8 cellular contexts compared by ENCODE assay signal in the genomic region with DNA sequence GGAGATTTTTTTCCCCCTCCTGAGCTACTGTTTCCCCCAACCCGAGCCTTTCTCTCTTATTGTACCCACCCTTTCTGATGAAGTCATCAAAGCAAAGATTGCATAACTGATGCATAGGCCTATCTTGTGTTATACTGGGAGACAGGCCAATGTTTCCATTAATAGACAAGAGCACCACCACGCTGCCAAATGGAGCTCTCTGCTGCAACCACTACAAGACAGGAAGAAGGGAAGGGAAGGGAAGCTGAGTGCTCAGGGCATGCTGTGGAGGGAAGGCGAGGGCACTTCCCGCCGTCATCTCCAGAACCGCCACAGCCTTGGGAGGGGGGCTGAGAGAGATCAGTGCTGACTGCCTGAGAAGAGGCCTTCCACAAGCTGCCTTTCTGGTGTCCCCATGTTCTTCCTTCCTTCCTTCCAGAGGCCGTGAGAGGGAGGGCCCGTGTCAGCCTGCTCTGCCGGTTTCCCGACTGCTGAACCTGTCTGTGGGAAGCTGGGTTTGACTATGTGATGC.
DNase-seq lines count a peak whose midpoint lies in the region; ATAC-seq and TF ChIP-seq lines count a peak whose summit lies in the region.

No MANE protein-coding gene starts in this region.

- no peaks in the 10 kb centered on the region for H3K36me3 ChIP-seq in adrenal gland (replicated peaks in 1 of 2)

- ATAC-seq in left ventricle myocardium superior = peak; percentile 94
- ATAC-seq in GM21723 (IDR thresholded peaks at IDR 0.05; ENCODE audit: unreplicated experiment) = no peak

- no peaks in the 10 kb centered on the region for H3K27me3 ChIP-seq in adrenal gland

- H3K9me3 ChIP-seq in adrenal gland (replicated peaks in 1 of 3) = no peaks in the 10 kb centered on the region

- H3K27ac ChIP-seq in adrenal gland = peak overlapping the region; percentile 50 to 94 (median 85)

- H3K4me3 ChIP-seq in adrenal gland = no peak overlapping the region
- H3K4me3 ChIP-seq in skeletal muscle cell (ENCODE audit: low read depth, low read length) = no peak overlapping the region

- peak; percentile 72 for DNase-seq in AG20443 (ENCODE audit: low spot score)
- peak; percentile 94 for DNase-seq in NCI-H1092 (lab: John Stamatoyannopoulos, UW)
- peak; percentile 73 to 93 (median 84) for DNase-seq in adrenal gland
- DNase-seq in left ventricle myocardium superior = peak; percentile 77
- DNase-seq in skeletal muscle cell (ENCODE audit: low read depth) = peak; percentile 89
- DNase-seq in activated CD8-positive, alpha-beta memory T cell treated with anti-CD3 and anti-CD28 coated beads, Interleukin-2, amount 50 U/mL, for 48 hours = no peak
- DNase-seq in activated naive CD4-positive, alpha-beta T cell (lab: John Stamatoyannopoulos, UW) = no peak

- TF ChIP-seq POLR2A in adrenal gland (IDR thresholded peaks at IDR 0.05) = no peak

- peak in 5 of 6 experiments; percentile 22 to 49 (median 41) for TF ChIP-seq CTCF in adrenal gland (IDR thresholded peaks at IDR 0.05)

- peaks cover 21 to 54% of the 10 kb centered on the region in 2 donors for H3K4me1 ChIP-seq in adrenal gland (replicated peaks in 1 of 2)

- intact Hi-C loops in adrenal gland (cut with DNase I) = loop anchor here in 1 of 2 donors (10.0 kb wide), 1 partner anchor 314 kb away; no protein-coding TSS in a partner anchor
- intact Hi-C loops in left ventricle myocardium superior (cut with micrococcal nuclease) = loop anchor here (10.0 kb wide), 1 partner anchor 84 kb away; no protein-coding TSS in a partner anchor

- 12 to 22% (median 16%) methylated on average over 7 to 10 of the region's 10 CpGs for WGBS in adrenal gland, 4 donors

Comparison
In these comparisons a context has a peak if more than half of its experiments do, and no peak if none do; other contexts are left out.
1. DNase-seq: peak in AG20443 (single experiment), NCI-H1092 (single experiment), adrenal gland (7 of 7), left ventricle myocardium superior (single experiment) and skeletal muscle cell (single experiment); none in activated CD8-positive, alpha-beta memory T cell treated with anti-CD3 and anti-CD28 coated beads, Interleukin-2, amount 50 U/mL, for 48 hours (single experiment) and activated naive CD4-positive, alpha-beta T cell (0 of 4).